In genomic region chr20:53826597-53827291, GRCh38 we compare ENCODE assay signal across 8 cellular contexts.
A peak's percentile ranks its signal among the peaks of the same experiment; 100 is the strongest.
DNase-seq lines count a peak whose midpoint lies in the region; ATAC-seq and TF ChIP-seq lines count a peak whose summit lies in the region.

No MANE protein-coding gene starts in this region.

- WGBS in stomach, 5 donors: 89 to 93% (median 90%) methylated on average over 5 of the region's 5 CpGs

- DNase-seq in central memory CD8-positive, alpha-beta T cell (ENCODE audit: low spot score in 2 of 2): no peak
- no peak for DNase-seq in stomach
- no peak for DNase-seq in stimulated activated CD4-positive, alpha-beta T cell treated with anti-CD3 and anti-CD28 coated beads, Interleukin-12 subunit alpha, Interleukin-12 subunit beta, amount 100 ng/mL, for 4 hours
- no peak for DNase-seq in GM03348 (ENCODE audit: low spot score)
- no peak for DNase-seq in T-helper 9 cell

- peak overlapping the region; percentile 71; the same call in 1 of the 2 replicates for H3K4me3 ChIP-seq in ACC112 (ENCODE audit: low read depth, low read length)
- H3K4me3 ChIP-seq in stomach: no peak overlapping the region

- H3K27me3 Mint-ChIP-seq in central memory CD8-positive, alpha-beta T cell: no peaks in the 10 kb centered on the region

- H3K27ac ChIP-seq in ACC112 (ENCODE audit: low read depth, low read length): peak overlapping the region; percentile 100
- peak overlapping the region in 4 of 5 donors; percentile 56 to 86 (median 82) for H3K27ac ChIP-seq in stomach

- H3K36me3 Mint-ChIP-seq in central memory CD8-positive, alpha-beta T cell (ENCODE audit: insufficient read depth): no peaks in the 10 kb centered on the region

- TF ChIP-seq EP300 in stomach (IDR thresholded peaks at IDR 0.05): no peak

- H3K27ac Mint-ChIP-seq in central memory CD8-positive, alpha-beta T cell (ENCODE audit: low read depth): peak overlapping the region; percentile 61

- H2AFZ ChIP-seq in ACC112 (ENCODE audit: low read length, unreplicated experiment): no peak overlapping the region

- H3K27me3 ChIP-seq in ACC112 (ENCODE audit: insufficient read depth, low read length) (no peaks in the 10 kb centered on the region), stomach (no peaks in the 10 kb centered on the region)

- intact Hi-C loops in stomach (cut with DNase I; ENCODE audit: low total_unique reads): no loop called here

- no peaks in the 10 kb centered on the region for H3K79me2 ChIP-seq in ACC112 (ENCODE audit: control insufficient read depth, insufficient read depth, low read length, unreplicated experiment)

- no peaks in the 10 kb centered on the region for H3K9me3 Mint-ChIP-seq in central memory CD8-positive, alpha-beta T cell

- H3K4me1 Mint-ChIP-seq in central memory CD8-positive, alpha-beta T cell: peaks cover 48% of the 10 kb centered on the region

- no peaks in the 10 kb centered on the region for H3K9me3 ChIP-seq in stomach

- H3K4me3 Mint-ChIP-seq in central memory CD8-positive, alpha-beta T cell: no peak overlapping the region

- no peak for TF ChIP-seq CTCF in stomach (IDR thresholded peaks at IDR 0.05)

- TF ChIP-seq POLR2A in stomach (IDR thresholded peaks at IDR 0.05): no peak

- H3K4me1 ChIP-seq in ACC112 (ENCODE audit: control insufficient read depth, insufficient read depth, low read length, unreplicated experiment): peaks cover 37% of the 10 kb centered on the region
- peaks cover 13 to 50% (median 27%) of the 10 kb centered on the region in 4 donors for H3K4me1 ChIP-seq in stomach

- H3K36me3 ChIP-seq in ACC112 (ENCODE audit: insufficient read depth, low read length) (no peaks in the 10 kb centered on the region), stomach (no peaks in the 10 kb centered on the region)

- ATAC-seq in GM19351 (IDR thresholded peaks at IDR 0.05; ENCODE audit: unreplicated experiment): peak; percentile 79
- peak; percentile 76 for ATAC-seq in HG03469 (IDR thresholded peaks at IDR 0.05; ENCODE audit: unreplicated experiment)
- ATAC-seq in central memory CD8-positive, alpha-beta T cell (replicated peaks; ENCODE audit: extremely low read depth, poor library complexity, severe bottlenecking): no peak
